ENCODE assay signal across 16 cellular contexts in the genomic region with DNA sequence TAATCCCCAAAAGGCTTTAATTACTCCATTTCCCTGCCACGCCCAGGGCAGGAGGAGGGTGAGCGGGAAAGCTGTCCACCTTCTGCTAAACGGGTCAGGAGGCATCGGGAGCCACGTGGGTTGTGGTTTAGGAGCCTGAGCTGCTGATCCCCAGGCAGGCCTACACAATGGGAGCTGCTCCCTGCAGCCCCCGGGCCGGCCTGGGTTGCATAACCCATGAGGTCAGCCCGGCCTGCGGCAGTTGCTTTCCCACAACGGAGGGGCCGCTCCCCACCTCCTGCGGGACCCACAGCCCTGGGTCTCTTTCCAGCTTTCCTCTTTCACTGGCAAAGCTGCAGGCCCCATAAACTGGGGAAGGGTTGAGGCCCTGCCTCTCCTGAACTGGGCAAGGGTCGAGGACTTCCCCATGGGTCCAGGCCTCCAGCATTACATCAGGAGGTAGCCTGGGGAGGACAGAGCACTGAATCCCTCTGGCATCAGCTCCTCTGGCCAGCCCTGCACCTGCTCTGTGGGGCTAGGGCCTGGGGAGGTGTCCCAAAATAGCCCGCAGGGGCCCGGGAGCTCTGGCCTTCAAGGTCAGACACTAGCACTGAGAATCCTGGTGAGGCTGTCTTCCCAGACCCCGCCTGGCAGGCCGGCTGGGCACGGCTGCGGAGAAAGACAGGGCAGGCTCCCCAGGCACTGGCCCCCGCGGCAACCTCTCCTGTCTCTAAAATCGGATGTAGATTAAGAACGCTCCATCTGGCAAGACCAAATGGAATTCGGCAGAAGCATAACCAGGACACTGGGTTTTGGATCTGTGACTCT. TPM values are rescaled to one million over a fixed set of nuclear protein-coding genes. Genes with fewer than 3 reads are reported as not detected.
DNase-seq lines count a peak whose midpoint lies in the region; ATAC-seq lines count a peak whose summit lies in the region.
"Had no signal": no experiment of that assay in that cellular context is flagged by ENCODE, and none has a peak within 500 bp of the region (broad histone marks: within the 10 kb centered on the region; RNA-seq: fewer than 3 reads in every experiment).

No MANE protein-coding gene starts in this region.

- in situ Hi-C loops in KBM-7 (cut with MboI; ENCODE audit: low pct_unique_long_range_greater_than_20kb, low sequenced_read_pairs) = no loop called here

- ATAC-seq in left ventricle myocardium superior = peak; percentile 88
- ATAC-seq in sciatic nerve = peak; percentile 96
- no peak for ATAC-seq in HG02885 (IDR thresholded peaks at IDR 0.05; ENCODE audit: poor library complexity, unreplicated experiment)
- no peak for ATAC-seq in GM19467 (IDR thresholded peaks at IDR 0.05; ENCODE audit: unreplicated experiment)
- ATAC-seq: stimulated activated naive CD8-positive, alpha-beta T cell treated with anti-CD3 and anti-CD28 coated beads, Interleukin-15, amount 100 ng/mL, for 72 hours had no signal

- DNase-seq in KBM-7 = peak; percentile 67
- DNase-seq in SKM-1 (lab: John Stamatoyannopoulos, UW; ENCODE audit: unreplicated experiment) = peak; percentile 49
- peak; percentile 73 for DNase-seq in left ventricle myocardium superior
- DNase-seq in sciatic nerve (ENCODE audit: low spot score) = peak; percentile 68
- DNase-seq in GM19238 (ENCODE audit: insufficient read length, low spot score) = no peak
- DNase-seq in stimulated activated CD4-positive, alpha-beta T cell treated with anti-CD3 and anti-CD28 coated beads, Interleukin-4, amount 100 ng/mL, for 1 hour = no peak
- DNase-seq: amygdala; CD4-positive, alpha-beta memory T cell; NCI-H187 treated with DMSO at 0.1 percent for 48 hours; stimulated activated CD4-positive, alpha-beta T cell treated with anti-CD3 and anti-CD28 coated beads, Interleukin-4, amount 100 ng/mL, for 4 hours; stimulated activated naive CD8-positive, alpha-beta T cell treated with anti-CD3 and anti-CD28 coated beads, Interleukin-15, amount 100 ng/mL, for 72 hours had no signal

- intact Hi-C loops in left ventricle myocardium superior (cut with micrococcal nuclease) = no loop called here
- intact Hi-C loops in sciatic nerve (cut with DNase I) = no loop called here

RNA-seq across cellular contexts. Expression of a gene that starts 47.3 kb away (rescaled TPM):
- total RNA-seq in left ventricle myocardium superior (not detected), sciatic nerve (not detected)
- total RNA-seq: CD4-positive, alpha-beta memory T cell; lower leg skin; OCI-LY7; osteocyte had no signal

RNA-seq across cellular contexts. Expression of a gene that starts 52.4 kb away (rescaled TPM):
- total RNA-seq in left ventricle myocardium superior (not detected), sciatic nerve (0.58 TPM)
- total RNA-seq: CD4-positive, alpha-beta memory T cell; lower leg skin; OCI-LY7; osteocyte had no signal

Comparison
In these comparisons a context has a peak if more than half of its experiments do, and no peak if none do; other contexts are left out.
1. DNase-seq: peak in KBM-7 (single experiment), SKM-1 (single experiment), left ventricle myocardium superior (single experiment) and sciatic nerve (single experiment); none in GM19238 (single experiment) and stimulated activated CD4-positive, alpha-beta T cell treated with anti-CD3 and anti-CD28 coated beads, Interleukin-4, amount 100 ng/mL, for 1 hour (single experiment).
2. ATAC-seq: peak in left ventricle myocardium superior (single experiment) and sciatic nerve (single experiment); none in HG02885 (single experiment) and GM19467 (single experiment).